Comparison of ENCODE assay signal across 18 cellular contexts in genomic region chr11:1845571-1846452, GRCh38. TPM values are rescaled to one million over a fixed set of nuclear protein-coding genes. Genes with fewer than 3 reads are reported as not detected.
DNase-seq lines count a peak whose midpoint lies in the region; ATAC-seq and TF ChIP-seq lines count a peak whose summit lies in the region.
"Had no signal": no experiment of that assay in that cellular context is flagged by ENCODE, and none has a peak within 500 bp of the region (broad histone marks: within the 10 kb centered on the region; RNA-seq: fewer than 3 reads in every experiment).

No MANE protein-coding gene starts in this region.

- H3K4me3 ChIP-seq in HL-60 (replicated peaks; ENCODE audit: insufficient read depth, low read length) (no peak overlapping the region), adipocyte (ENCODE audit: low read length) (no peak overlapping the region)
- H3K4me3 ChIP-seq: cardiac muscle cell, right lobe of liver had no signal

- peak overlapping the region; percentile 74 for H3K4me3 Mint-ChIP-seq in T-helper 1 cell treated with Interleukin-12 subunit alpha and Interleukin-12 subunit beta and Interleukin-4 antibody, amounts not matched to agents 30 μg/mL and 1 μg/mL, for 36 hours
- H3K4me3 Mint-ChIP-seq in nephron = no peak overlapping the region
- H3K4me3 Mint-ChIP-seq in endothelial cell (ENCODE audit: unreplicated experiment) = no peak overlapping the region

- H3K4me1 Mint-ChIP-seq in T-helper 1 cell treated with Interleukin-12 subunit alpha and Interleukin-12 subunit beta and Interleukin-4 antibody, amounts not matched to agents 30 μg/mL and 1 μg/mL, for 36 hours (ENCODE audit: low read depth) = peaks cover 36% of the 10 kb centered on the region
- peaks cover 34% of the 10 kb centered on the region for H3K4me1 Mint-ChIP-seq in nephron
- H3K4me1 Mint-ChIP-seq in endothelial cell (ENCODE audit: unreplicated experiment) = peaks cover 4% of the 10 kb centered on the region

- peak overlapping the region; percentile 88 for H3K27ac Mint-ChIP-seq in T-helper 1 cell treated with Interleukin-12 subunit alpha and Interleukin-12 subunit beta and Interleukin-4 antibody, amounts not matched to agents 30 μg/mL and 1 μg/mL, for 36 hours
- peak overlapping the region; percentile 44 to 80 (median 75) for H3K27ac Mint-ChIP-seq in nephron
- no peak overlapping the region for H3K27ac Mint-ChIP-seq in endothelial cell (ENCODE audit: unreplicated experiment)

- H3K27me3 ChIP-seq in HL-60 (ENCODE audit: insufficient read depth, poor library complexity, severe bottlenecking) (no peaks in the 10 kb centered on the region), adipocyte (replicated peaks; ENCODE audit: control insufficient read depth, insufficient read depth, low read length) (peaks cover 2% of the 10 kb centered on the region)
- H3K27me3 ChIP-seq: cardiac muscle cell, right lobe of liver had no signal

- TF ChIP-seq CTCF in HL-60 (IDR thresholded peaks at IDR 0.05; ENCODE audit: insufficient read depth, low read length) (no peak), nephron (IDR thresholded peaks at IDR 0.05; ENCODE audit: unreplicated experiment in 3 of 3) (no peak), endothelial cell (IDR thresholded peaks at IDR 0.05; ENCODE audit: unreplicated experiment) (no peak)

- H3K9me3 Mint-ChIP-seq in T-helper 1 cell treated with Interleukin-12 subunit alpha and Interleukin-12 subunit beta and Interleukin-4 antibody, amounts not matched to agents 30 μg/mL and 1 μg/mL, for 36 hours = no peaks in the 10 kb centered on the region
- H3K9me3 Mint-ChIP-seq in nephron (no peaks in the 10 kb centered on the region), endothelial cell (ENCODE audit: unreplicated experiment) (no peaks in the 10 kb centered on the region)
- H3K9me3 Mint-ChIP-seq: activated T-helper 1 cell treated with anti-CD3 and anti-CD28 coated beads, Interleukin-12 subunit alpha, Interleukin-12 subunit beta, Interleukin-2, Interleukin-4 antibody, amounts not matched to agents 30 ng/mL and 10 ng/mL and 1 ng/mL, durations not matched to agents 14 hours and 24 hours and 36 hours had no signal

- no peaks in the 10 kb centered on the region for H3K36me3 ChIP-seq in adipocyte (ENCODE audit: control insufficient read depth, insufficient read depth, low read length, severe bottlenecking)
- H3K36me3 ChIP-seq: cardiac muscle cell, right lobe of liver had no signal

- peak overlapping the region; percentile 69 for H3K27ac ChIP-seq in HL-60 (replicated peaks)
- H3K27ac ChIP-seq: 22Rv1, cardiac muscle cell, VCaP had no signal

- no peak for DNase-seq in T-helper 1 cell
- no peak for DNase-seq in HL-60 (ENCODE audit: low read depth in 1 of 2, low spot score in 1 of 2)
- no peak for DNase-seq in adipocyte (ENCODE audit: low read depth)
- no peak for DNase-seq in NCI-H146 treated with DMSO at 0.1 percent for 48 hours (lab: John Stamatoyannopoulos, UW; ENCODE audit: unreplicated experiment)
- DNase-seq in endothelial cell (ENCODE audit: low spot score) = no peak
- DNase-seq: islet precursor cell; NCI-H1092; NCI-H226; SK-N-SH; stimulated activated CD4-positive, alpha-beta T cell treated with anti-CD3 and anti-CD28 coated beads, Interleukin-4, amount 100 ng/mL, for 4 hours had no signal

- peaks cover 15% of the 10 kb centered on the region for H3K4me1 ChIP-seq in adipocyte (ENCODE audit: control insufficient read depth, insufficient read depth, low read length)

- H3K9ac ChIP-seq in adipocyte (ENCODE audit: low read length) = peak overlapping the region; percentile 62
- H3K9ac ChIP-seq: SK-N-SH had no signal

- H3K36me3 Mint-ChIP-seq in T-helper 1 cell treated with Interleukin-12 subunit alpha and Interleukin-12 subunit beta and Interleukin-4 antibody, amounts not matched to agents 30 μg/mL and 1 μg/mL, for 36 hours (ENCODE audit: low read depth) = no peaks in the 10 kb centered on the region
- no peaks in the 10 kb centered on the region for H3K36me3 Mint-ChIP-seq in nephron (ENCODE audit: low read depth)
- no peaks in the 10 kb centered on the region for H3K36me3 Mint-ChIP-seq in endothelial cell (ENCODE audit: low read depth, unreplicated experiment)

- no peak for ATAC-seq in HG02885 (IDR thresholded peaks at IDR 0.05; ENCODE audit: poor library complexity, unreplicated experiment)
- ATAC-seq: right lobe of liver had no signal

- H3K9me3 ChIP-seq in adipocyte (ENCODE audit: control insufficient read depth, low read length) = no peaks in the 10 kb centered on the region
- H3K9me3 ChIP-seq: right lobe of liver, SK-N-SH had no signal

- H3K27me3 Mint-ChIP-seq in T-helper 1 cell treated with Interleukin-12 subunit alpha and Interleukin-12 subunit beta and Interleukin-4 antibody, amounts not matched to agents 30 μg/mL and 1 μg/mL, for 36 hours (ENCODE audit: low read depth) = peaks cover 8% of the 10 kb centered on the region
- H3K27me3 Mint-ChIP-seq in nephron (ENCODE audit: low read depth) = peaks cover 6% of the 10 kb centered on the region
- peaks cover 19% of the 10 kb centered on the region for H3K27me3 Mint-ChIP-seq in endothelial cell (ENCODE audit: unreplicated experiment)

RNA-seq across cellular contexts. Expression of gene TNNI2, which starts 7.0 kb away (rescaled TPM):
- not detected for total RNA-seq in endothelial cell (ENCODE audit: unreplicated experiment)
- total RNA-seq: activated T-helper 1 cell treated with anti-CD3 and anti-CD28 coated beads, Interleukin-12 subunit alpha, Interleukin-12 subunit beta, Interleukin-2, Interleukin-4 antibody, amounts not matched to agents 30 ng/mL and 10 ng/mL and 1 ng/mL, durations not matched to agents 14 hours and 24 hours and 36 hours had no signal

RNA-seq across cellular contexts. Expression of gene LSP1, which starts 7.1 kb away (rescaled TPM):
- total RNA-seq in endothelial cell (ENCODE audit: unreplicated experiment) = not detected
- total RNA-seq: cardiac muscle cell had no signal

RNA-seq across cellular contexts. Expression of gene SYT8, which starts 11.0 kb away (rescaled TPM):
- not detected for total RNA-seq in endothelial cell (ENCODE audit: unreplicated experiment)
- total RNA-seq: activated T-helper 1 cell treated with anti-CD3 and anti-CD28 coated beads, Interleukin-12 subunit alpha, Interleukin-12 subunit beta, Interleukin-2, Interleukin-4 antibody, amounts not matched to agents 30 ng/mL and 10 ng/mL and 1 ng/mL, durations not matched to agents 14 hours and 24 hours and 36 hours; cardiac muscle cell had no signal

RNA-seq across cellular contexts. Expression of gene PRR33, which starts 45.9 kb away (rescaled TPM):
- not detected for total RNA-seq in endothelial cell (ENCODE audit: unreplicated experiment)
- total RNA-seq: cardiac muscle cell, right lobe of liver had no signal
